Comparison of ENCODE assay signal across 1 cellular context in the genomic region with DNA sequence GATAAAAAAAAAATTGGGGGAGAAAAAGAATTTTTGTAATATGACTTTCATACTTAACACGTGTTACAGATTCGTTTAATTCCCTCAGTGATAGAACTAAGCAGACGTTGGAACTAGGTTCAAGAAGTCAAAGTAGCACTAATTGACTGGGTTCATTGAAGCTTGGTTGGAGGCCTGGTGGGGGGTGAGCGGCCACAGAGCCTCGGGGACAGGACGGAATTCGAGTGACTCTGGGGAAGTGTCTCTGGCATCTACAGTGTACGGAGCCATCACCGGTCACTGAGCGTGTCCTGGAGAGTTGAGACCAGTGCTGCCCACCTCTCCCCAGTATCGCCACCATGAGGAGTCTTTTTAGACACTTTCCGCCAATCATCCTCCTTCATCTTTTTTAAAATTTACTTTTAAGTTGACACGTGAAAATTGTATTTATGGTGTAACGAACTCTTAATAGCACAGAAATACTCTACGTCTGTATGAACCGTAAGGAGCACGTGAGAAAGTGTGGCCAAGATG.
TF ChIP-seq lines count a peak whose summit lies in the region.

No MANE protein-coding gene starts in this region.

TF ChIP-seq in HepG2, 621 proteins besides CTCF, POLR2A, EP300 and RAD21:
- TF ChIP-seq STAG1 (CRISPR knock-in tag; IDR thresholded peaks at IDR 0.05): no peak
- TF ChIP-seq, protein P1, sequence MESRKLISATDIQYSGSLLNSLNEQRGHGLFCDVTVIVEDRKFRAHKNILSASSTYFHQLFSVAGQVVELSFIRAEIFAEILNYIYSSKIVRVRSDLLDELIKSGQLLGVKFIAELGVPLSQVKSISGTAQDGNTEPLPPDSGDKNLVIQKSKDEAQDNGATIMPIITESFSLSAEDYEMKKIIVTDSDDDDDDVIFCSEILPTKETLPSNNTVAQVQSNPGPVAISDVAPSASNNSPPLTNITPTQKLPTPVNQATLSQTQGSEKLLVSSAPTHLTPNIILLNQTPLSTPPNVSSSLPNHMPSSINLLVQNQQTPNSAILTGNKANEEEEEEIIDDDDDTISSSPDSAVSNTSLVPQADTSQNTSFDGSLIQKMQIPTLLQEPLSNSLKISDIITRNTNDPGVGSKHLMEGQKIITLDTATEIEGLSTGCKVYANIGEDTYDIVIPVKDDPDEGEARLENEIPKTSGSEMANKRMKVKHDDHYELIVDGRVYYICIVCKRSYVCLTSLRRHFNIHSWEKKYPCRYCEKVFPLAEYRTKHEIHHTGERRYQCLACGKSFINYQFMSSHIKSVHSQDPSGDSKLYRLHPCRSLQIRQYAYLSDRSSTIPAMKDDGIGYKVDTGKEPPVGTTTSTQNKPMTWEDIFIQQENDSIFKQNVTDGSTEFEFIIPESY (CRISPR knock-in tag; IDR thresholded peaks at IDR 0.05): peak; percentile 80; the same call in 1 of the 2 replicates
- TF ChIP-seq POLR2AphosphoS5 (IDR thresholded peaks at IDR 0.05; ENCODE audit: low read depth, low read length): no peak
- no peak for TF ChIP-seq PHF8 (CRISPR knock-in tag; IDR thresholded peaks at IDR 0.05)
- no peak for TF ChIP-seq CENPT (CRISPR knock-in tag; IDR thresholded peaks at IDR 0.05; ENCODE audit: low read depth)
- no peak for TF ChIP-seq SP1 (IDR thresholded peaks at IDR 0.05)
- no peak for TF ChIP-seq SP1 (CRISPR knock-in tag; IDR thresholded peaks at IDR 0.05)
- TF ChIP-seq ZNF275 (CRISPR knock-in tag; IDR thresholded peaks at IDR 0.05; ENCODE audit: borderline replicate concordance): no peak
- TF ChIP-seq TMF1 (CRISPR knock-in tag; IDR thresholded peaks at IDR 0.05; ENCODE audit: low read depth): no peak
- TF ChIP-seq MIXL1 (CRISPR knock-in tag; IDR thresholded peaks at IDR 0.05): no peak
- no peak for TF ChIP-seq TEAD3 (CRISPR knock-in tag; optimal IDR thresholded peaks at IDR 0.05; ENCODE audit: borderline replicate concordance)
- TF ChIP-seq RFX3 (CRISPR knock-in tag; IDR thresholded peaks at IDR 0.05): no peak
- no peak for TF ChIP-seq MTA1 (CRISPR knock-in tag; IDR thresholded peaks at IDR 0.05; ENCODE audit: borderline replicate concordance)
- TF ChIP-seq ZEB1 (IDR thresholded peaks at IDR 0.05; ENCODE audit: insufficient replicate concordance, low read depth): no peak
- TF ChIP-seq ZNF784 (CRISPR knock-in tag; IDR thresholded peaks at IDR 0.05; ENCODE audit: borderline replicate concordance): no peak
- no peak for TF ChIP-seq ZFP36L1 (CRISPR knock-in tag; IDR thresholded peaks at IDR 0.05)
- no peak for TF ChIP-seq ZNF788 (CRISPR knock-in tag; IDR thresholded peaks at IDR 0.05; ENCODE audit: borderline replicate concordance)
- TF ChIP-seq GPN1 (CRISPR knock-in tag; IDR thresholded peaks at IDR 0.05; ENCODE audit: borderline replicate concordance): no peak
- TF ChIP-seq, protein P2, sequence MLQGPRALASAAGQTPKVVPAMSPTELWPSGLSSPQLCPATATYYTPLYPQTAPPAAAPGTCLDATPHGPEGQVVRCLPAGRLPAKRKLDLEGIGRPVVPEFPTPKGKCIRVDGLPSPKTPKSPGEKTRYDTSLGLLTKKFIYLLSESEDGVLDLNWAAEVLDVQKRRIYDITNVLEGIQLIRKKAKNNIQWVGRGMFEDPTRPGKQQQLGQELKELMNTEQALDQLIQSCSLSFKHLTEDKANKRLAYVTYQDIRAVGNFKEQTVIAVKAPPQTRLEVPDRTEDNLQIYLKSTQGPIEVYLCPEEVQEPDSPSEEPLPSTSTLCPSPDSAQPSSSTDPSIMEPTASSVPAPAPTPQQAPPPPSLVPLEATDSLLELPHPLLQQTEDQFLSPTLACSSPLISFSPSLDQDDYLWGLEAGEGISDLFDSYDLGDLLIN (CRISPR knock-in tag; IDR thresholded peaks at IDR 0.05; ENCODE audit: borderline replicate concordance): no peak
- 0 out of 2 replicates have a peak, but pooled peaks have one; percentile 19 for TF ChIP-seq TBX2 (CRISPR knock-in tag; IDR thresholded peaks at IDR 0.05; ENCODE audit: borderline replicate concordance)
- no peak for TF ChIP-seq HNF4A (CRISPR knock-in tag; IDR thresholded peaks at IDR 0.05)
- TF ChIP-seq, protein P3, sequence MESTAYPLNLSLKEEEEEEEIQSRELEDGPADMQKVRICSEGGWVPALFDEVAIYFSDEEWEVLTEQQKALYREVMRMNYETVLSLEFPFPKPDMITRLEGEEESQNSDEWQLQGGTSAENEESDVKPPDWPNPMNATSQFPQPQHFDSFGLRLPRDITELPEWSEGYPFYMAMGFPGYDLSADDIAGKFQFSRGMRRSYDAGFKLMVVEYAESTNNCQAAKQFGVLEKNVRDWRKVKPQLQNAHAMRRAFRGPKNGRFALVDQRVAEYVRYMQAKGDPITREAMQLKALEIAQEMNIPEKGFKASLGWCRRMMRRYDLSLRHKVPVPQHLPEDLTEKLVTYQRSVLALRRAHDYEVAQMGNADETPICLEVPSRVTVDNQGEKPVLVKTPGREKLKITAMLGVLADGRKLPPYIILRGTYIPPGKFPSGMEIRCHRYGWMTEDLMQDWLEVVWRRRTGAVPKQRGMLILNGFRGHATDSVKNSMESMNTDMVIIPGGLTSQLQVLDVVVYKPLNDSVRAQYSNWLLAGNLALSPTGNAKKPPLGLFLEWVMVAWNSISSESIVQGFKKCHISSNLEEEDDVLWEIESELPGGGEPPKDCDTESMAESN (CRISPR knock-in tag; conservative IDR thresholded peaks at IDR 0.05): no peak
- TF ChIP-seq ZFP36L2 (CRISPR knock-in tag; IDR thresholded peaks at IDR 0.05): no peak
- no peak for TF ChIP-seq NONO (IDR thresholded peaks at IDR 0.05)
- no peak for TF ChIP-seq NONO (CRISPR knock-in tag; conservative IDR thresholded peaks at IDR 0.05)
- no peak for TF ChIP-seq HNF4G (IDR thresholded peaks at IDR 0.05; ENCODE audit: borderline replicate concordance, low read depth, low read length)
- TF ChIP-seq HNF4G (CRISPR knock-in tag; IDR thresholded peaks at IDR 0.05; ENCODE audit: borderline replicate concordance, low read depth): no peak
- TF ChIP-seq, protein P4, sequence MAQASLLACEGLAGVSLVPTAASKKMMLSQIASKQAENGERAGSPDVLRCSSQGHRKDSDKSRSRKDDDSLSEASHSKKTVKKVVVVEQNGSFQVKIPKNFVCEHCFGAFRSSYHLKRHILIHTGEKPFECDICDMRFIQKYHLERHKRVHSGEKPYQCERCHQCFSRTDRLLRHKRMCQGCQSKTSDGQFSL (CRISPR knock-in tag; IDR thresholded peaks at IDR 0.05): peak; percentile 27; the same call in 1 of the 2 replicates
- TF ChIP-seq ZBTB38 (CRISPR knock-in tag; IDR thresholded peaks at IDR 0.05): peak; percentile 29; the same call in 1 of the 2 replicates
- no peak for TF ChIP-seq IRF2 (CRISPR knock-in tag; IDR thresholded peaks at IDR 0.05)
- TF ChIP-seq, protein P5, sequence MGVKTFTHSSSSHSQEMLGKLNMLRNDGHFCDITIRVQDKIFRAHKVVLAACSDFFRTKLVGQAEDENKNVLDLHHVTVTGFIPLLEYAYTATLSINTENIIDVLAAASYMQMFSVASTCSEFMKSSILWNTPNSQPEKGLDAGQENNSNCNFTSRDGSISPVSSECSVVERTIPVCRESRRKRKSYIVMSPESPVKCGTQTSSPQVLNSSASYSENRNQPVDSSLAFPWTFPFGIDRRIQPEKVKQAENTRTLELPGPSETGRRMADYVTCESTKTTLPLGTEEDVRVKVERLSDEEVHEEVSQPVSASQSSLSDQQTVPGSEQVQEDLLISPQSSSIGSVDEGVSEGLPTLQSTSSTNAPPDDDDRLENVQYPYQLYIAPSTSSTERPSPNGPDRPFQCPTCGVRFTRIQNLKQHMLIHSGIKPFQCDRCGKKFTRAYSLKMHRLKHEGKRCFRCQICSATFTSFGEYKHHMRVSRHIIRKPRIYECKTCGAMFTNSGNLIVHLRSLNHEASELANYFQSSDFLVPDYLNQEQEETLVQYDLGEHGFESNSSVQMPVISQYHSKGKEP (CRISPR knock-in tag; IDR thresholded peaks at IDR 0.05): no peak
- TF ChIP-seq ZFP91 (CRISPR knock-in tag; IDR thresholded peaks at IDR 0.05; ENCODE audit: borderline replicate concordance): no peak
